In the genomic region with DNA sequence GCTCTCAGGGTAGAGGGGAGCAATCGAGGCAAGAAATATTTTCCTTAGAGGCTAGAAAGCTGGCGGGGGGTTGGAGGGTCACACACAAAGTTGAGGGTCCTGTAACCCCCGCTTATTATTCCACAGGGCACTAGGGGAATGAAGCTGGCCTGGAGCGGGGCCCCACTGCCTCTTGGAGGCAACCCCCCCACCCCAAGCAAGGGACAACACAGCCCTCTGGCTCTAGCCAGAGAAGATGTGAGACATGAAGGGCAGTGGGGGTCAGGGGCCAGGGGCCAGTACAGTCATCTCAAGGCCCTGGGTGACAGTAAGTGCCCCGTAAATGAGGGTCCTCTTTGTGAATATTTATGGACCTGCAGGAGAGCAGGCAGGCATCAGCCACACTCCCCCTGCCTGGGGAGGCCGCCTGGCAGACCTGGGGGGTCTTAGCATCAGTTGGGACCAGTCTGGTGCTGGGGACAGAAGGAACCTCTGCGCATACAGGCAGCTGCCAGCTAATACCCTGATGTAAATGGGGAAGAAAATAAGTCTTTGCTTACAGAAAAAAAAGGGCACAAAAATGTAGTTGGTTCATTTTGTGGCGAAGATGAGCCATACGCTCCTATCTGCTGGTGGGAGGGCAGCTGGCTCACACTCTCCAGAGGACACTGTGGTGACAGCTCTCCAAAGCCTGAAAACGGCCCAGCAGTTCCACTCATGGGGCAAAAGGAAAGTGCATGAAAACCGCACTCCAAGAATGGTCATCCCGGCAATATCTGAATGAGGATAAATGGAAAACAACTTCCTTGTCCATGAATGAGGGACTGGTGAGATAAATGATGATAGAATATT, we compare ENCODE assay signal across 9 cellular contexts. TPM values are rescaled to one million over a fixed set of nuclear protein-coding genes. Genes with fewer than 3 reads are reported as not detected.
DNase-seq lines count a peak whose midpoint lies in the region; ATAC-seq and TF ChIP-seq lines count a peak whose summit lies in the region.
"Had no signal": no experiment of that assay in that cellular context is flagged by ENCODE, and none has a peak within 500 bp of the region (broad histone marks: within the 10 kb centered on the region; RNA-seq: fewer than 3 reads in every experiment).

No MANE protein-coding gene starts in this region.

- H3K4me3 Mint-ChIP-seq in T-helper 2 cell treated with Interferon-gamma antibody and Interleukin-4, amounts not matched to agents 5 μg/mL and 100 μg/mL, for 36 hours, result peak overlapping the region; percentile 29
- peak overlapping the region; percentile 3 for H3K4me3 Mint-ChIP-seq in glutamatergic neuron (ENCODE audit: unreplicated experiment)

- peak; percentile 72 to 88 for ATAC-seq in activated CD4-positive, CD25-positive, alpha-beta regulatory T cell treated with anti-CD3 and anti-CD28 coated beads, Interleukin-2, amount 50 U/mL, for 24 hours

- H3K9me3 Mint-ChIP-seq in T-helper 2 cell treated with Interferon-gamma antibody and Interleukin-4, amounts not matched to agents 5 μg/mL and 100 μg/mL, for 36 hours, result no peaks in the 10 kb centered on the region
- H3K9me3 Mint-ChIP-seq in glutamatergic neuron (ENCODE audit: unreplicated experiment), result peaks cover 3% of the 10 kb centered on the region

- no peaks in the 10 kb centered on the region for H3K27me3 Mint-ChIP-seq in T-helper 2 cell treated with Interferon-gamma antibody and Interleukin-4, amounts not matched to agents 5 μg/mL and 100 μg/mL, for 36 hours (ENCODE audit: low read depth)
- H3K27me3 Mint-ChIP-seq in glutamatergic neuron (ENCODE audit: unreplicated experiment), result peaks cover 1% of the 10 kb centered on the region

- H3K27ac Mint-ChIP-seq in T-helper 2 cell treated with Interferon-gamma antibody and Interleukin-4, amounts not matched to agents 5 μg/mL and 100 μg/mL, for 36 hours, result peak overlapping the region; percentile 70
- no peak overlapping the region for H3K27ac Mint-ChIP-seq in glutamatergic neuron (ENCODE audit: unreplicated experiment)

- TF ChIP-seq CTCF in glutamatergic neuron (IDR thresholded peaks at IDR 0.05; ENCODE audit: partially characterized antibody, unreplicated experiment), result no peak

- peaks cover 23% of the 10 kb centered on the region for H3K4me1 Mint-ChIP-seq in T-helper 2 cell treated with Interferon-gamma antibody and Interleukin-4, amounts not matched to agents 5 μg/mL and 100 μg/mL, for 36 hours (ENCODE audit: low read depth)
- peaks cover 13% of the 10 kb centered on the region for H3K4me1 Mint-ChIP-seq in glutamatergic neuron (ENCODE audit: low read depth, unreplicated experiment)

- no peak for DNase-seq in activated CD4-positive, CD25-positive, alpha-beta regulatory T cell treated with anti-CD3 and anti-CD28 coated beads, Interleukin-2, amount 50 U/mL, for 72 hours
- DNase-seq in T-helper 2 cell treated with Interferon-gamma antibody and Interleukin-4, amounts not matched to agents 5 μg/mL and 100 μg/mL, for 36 hours (ENCODE audit: low spot score), result peak; percentile 51
- DNase-seq in glutamatergic neuron (no peak), NCI-H2196 treated with DMSO at 0.1 percent for 48 hours (lab: John Stamatoyannopoulos, UW; ENCODE audit: unreplicated experiment) (no peak), DMS 273 treated with DMSO at 0.1 percent for 48 hours (lab: John Stamatoyannopoulos, UW) (no peak), NCI-H526 treated with DMSO at 0.1 percent for 48 hours (lab: John Stamatoyannopoulos, UW) (no peak)
- peak; percentile 24 for DNase-seq in stimulated activated CD8-positive, alpha-beta memory T cell treated with anti-CD3 and anti-CD28 coated beads, Interleukin-4, amount 100 ng/mL, for 24 hours (ENCODE audit: low read depth)
- DNase-seq: NCI-H146 had no signal

- H3K36me3 Mint-ChIP-seq in T-helper 2 cell treated with Interferon-gamma antibody and Interleukin-4, amounts not matched to agents 5 μg/mL and 100 μg/mL, for 36 hours (ENCODE audit: low read depth), result peaks cover 14% of the 10 kb centered on the region
- no peaks in the 10 kb centered on the region for H3K36me3 Mint-ChIP-seq in glutamatergic neuron (ENCODE audit: unreplicated experiment)

RNA-seq across cellular contexts. Expression of gene SPATA2, which starts 21.9 kb away (rescaled TPM):
- 9.7 TPM for total RNA-seq in glutamatergic neuron (ENCODE audit: unreplicated experiment)

RNA-seq across cellular contexts. Expression of gene RNF114, which starts 42.7 kb away (rescaled TPM):
- 64.2 TPM for total RNA-seq in glutamatergic neuron (ENCODE audit: unreplicated experiment)

Comparison
In these comparisons a context has a peak if more than half of its experiments do, and no peak if none do; other contexts are left out.
1. DNase-seq: peak in T-helper 2 cell treated with Interferon-gamma antibody and Interleukin-4, amounts not matched to agents 5 μg/mL and 100 μg/mL, for 36 hours (single experiment) and stimulated activated CD8-positive, alpha-beta memory T cell treated with anti-CD3 and anti-CD28 coated beads, Interleukin-4, amount 100 ng/mL, for 24 hours (single experiment); none in activated CD4-positive, CD25-positive, alpha-beta regulatory T cell treated with anti-CD3 and anti-CD28 coated beads, Interleukin-2, amount 50 U/mL, for 72 hours (single experiment), glutamatergic neuron (single experiment), NCI-H2196 treated with DMSO at 0.1 percent for 48 hours (single experiment), DMS 273 treated with DMSO at 0.1 percent for 48 hours (single experiment) and NCI-H526 treated with DMSO at 0.1 percent for 48 hours (single experiment).